In the genomic region with DNA sequence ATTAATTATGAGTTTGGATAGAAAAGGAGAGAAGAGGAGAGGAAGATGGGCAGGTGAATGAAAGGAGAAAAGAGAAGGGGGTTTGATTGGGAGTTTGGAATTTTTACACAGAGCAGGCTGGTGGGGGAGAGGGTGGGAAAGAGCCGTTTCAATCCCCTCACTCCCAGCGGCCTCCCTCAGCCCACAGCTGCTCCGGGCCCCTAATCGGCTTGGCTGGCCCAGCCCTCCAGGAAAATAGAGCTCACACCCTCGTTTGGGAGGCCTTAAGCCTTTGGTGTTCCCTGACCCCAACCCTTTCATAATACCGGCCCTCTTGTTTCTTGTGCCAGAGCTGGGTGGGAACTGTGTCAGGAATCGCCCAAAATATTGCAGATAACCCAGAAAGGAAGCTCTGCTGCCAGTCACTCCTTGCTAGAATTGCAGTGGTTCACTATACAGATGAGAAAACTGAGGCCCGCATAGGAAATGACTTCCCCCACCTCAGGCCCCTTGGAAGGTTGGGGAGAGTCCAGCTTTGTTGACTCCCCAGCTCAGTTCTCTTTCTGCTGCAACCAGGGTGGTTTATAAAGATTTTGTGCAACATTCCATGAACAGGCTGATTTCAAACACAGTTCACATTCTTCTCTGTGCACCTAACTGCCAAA, we compare ENCODE assay signal across 32 cellular contexts. TPM values are rescaled to one million over a fixed set of nuclear protein-coding genes. Genes with fewer than 3 reads are reported as not detected.
"Had no signal": no experiment of that assay in that cellular context is flagged by ENCODE, and none has a peak within 500 bp of the region (broad histone marks: within the 10 kb centered on the region; RNA-seq: fewer than 3 reads in every experiment).

No MANE protein-coding gene starts in this region.

- ATAC-seq: esophagus mucosa; gastrocnemius medialis; mucosa of descending colon; natural killer cell treated with Interleukin-12 subunit alpha and Interleukin-12 subunit beta and Interleukin-15 and Interleukin-18, amount 100 ng/mL, for 72 hours; sciatic nerve; stimulated activated naive CD8-positive, alpha-beta T cell treated with anti-CD3 and anti-CD28 coated beads, Interleukin-15, amount 100 ng/mL, for 72 hours had no signal

- DNase-seq: dorsolateral prefrontal cortex; effector CD8-positive, alpha-beta T cell; endodermal cell; foreskin fibroblast; gastrocnemius medialis; head of caudate nucleus; mucosa of descending colon; naive B cell; nucleus accumbens; stimulated activated CD4-positive, alpha-beta T cell treated with anti-CD3 and anti-CD28 coated beads, Interleukin-12 subunit alpha, Interleukin-12 subunit beta, amount 100 ng/mL, for 4 hours; stimulated activated CD4-positive, alpha-beta T cell treated with anti-CD3 and anti-CD28 coated beads, Interleukin-1b, Interleukin-23, amount 100 ng/mL, for 48 hours; stimulated activated CD4-positive, alpha-beta T cell treated with anti-CD3 and anti-CD28 coated beads, Interleukin-4, amount 100 ng/mL, for 1 hour; stimulated activated CD8-positive, alpha-beta memory T cell treated with anti-CD3 and anti-CD28 coated beads, Interleukin-4, amount 100 ng/mL, for 48 hours; stimulated activated naive CD4-positive, alpha-beta T cell; stimulated activated naive CD8-positive, alpha-beta T cell treated with anti-CD3 and anti-CD28 coated beads, Interleukin-15, amount 100 ng/mL, for 72 hours; transverse colon had no signal

- H3K4me1 Mint-ChIP-seq: neural crest cell had no signal

- H3K4me3 Mint-ChIP-seq: endodermal cell; memory B cell; naive B cell; natural killer cell treated with Interleukin-12 subunit alpha and Interleukin-12 subunit beta and Interleukin-15 and Interleukin-18, amount 100 ng/mL, for 72 hours; neural crest cell; stimulated activated naive CD8-positive, alpha-beta T cell treated with anti-CD3 and anti-CD28 coated beads, Interleukin-15, amount 100 ng/mL, for 72 hours had no signal

- FAIRE-seq: keratinocyte had no signal

- H3K9me3 ChIP-seq: gastrocnemius medialis, mucosa of descending colon, prostate gland, right atrium auricular region, suprapubic skin, transverse colon, vagina had no signal

- H3K4me1 ChIP-seq: prostate gland had no signal

- H3K27ac Mint-ChIP-seq: endodermal cell; memory B cell; naive B cell; natural killer cell treated with Interleukin-12 subunit alpha and Interleukin-12 subunit beta and Interleukin-15 and Interleukin-18, amount 100 ng/mL, for 72 hours; stimulated activated naive CD8-positive, alpha-beta T cell treated with anti-CD3 and anti-CD28 coated beads, Interleukin-15, amount 100 ng/mL, for 72 hours had no signal

- H3K4me3 ChIP-seq: dorsolateral prefrontal cortex, gastrocnemius medialis, lung, mucosa of descending colon, prostate gland, right atrium auricular region, smooth muscle cell, suprapubic skin, transverse colon, vagina had no signal

- H3K9me3 Mint-ChIP-seq: endodermal cell; memory B cell; naive B cell; natural killer cell treated with Interleukin-12 subunit alpha and Interleukin-12 subunit beta and Interleukin-15 and Interleukin-18, amount 100 ng/mL, for 72 hours; neural crest cell; stimulated activated naive CD8-positive, alpha-beta T cell treated with anti-CD3 and anti-CD28 coated beads, Interleukin-15, amount 100 ng/mL, for 72 hours had no signal

- H3K27me3 ChIP-seq: right atrium auricular region, vagina had no signal

- H3K36me3 ChIP-seq: gastrocnemius medialis, prostate gland, right atrium auricular region, suprapubic skin, transverse colon, vagina had no signal

- H3K4me2 ChIP-seq: smooth muscle cell had no signal

- H3K36me3 Mint-ChIP-seq: naive B cell; natural killer cell treated with Interleukin-12 subunit alpha and Interleukin-12 subunit beta and Interleukin-15 and Interleukin-18, amount 100 ng/mL, for 72 hours had no signal

- H3K27ac ChIP-seq: dorsolateral prefrontal cortex, epithelial cell of prostate, gastrocnemius medialis, prostate gland, right atrium auricular region, suprapubic skin, transverse colon, vagina had no signal

RNA-seq across cellular contexts. Expression of a gene that starts 18.9 kb away (rescaled TPM):
- total RNA-seq: esophagus mucosa; gastrocnemius medialis; glomerular endothelial cell; natural killer cell treated with Interleukin-12 subunit alpha and Interleukin-12 subunit beta and Interleukin-15 and Interleukin-18, amount 100 ng/mL, for 72 hours; neural crest cell; osteocyte; sciatic nerve; smooth muscle cell; suprapubic skin; ureter; vagina had no signal
- polyA plus RNA-seq: keratinocyte, smooth muscle cell had no signal
